ENCODE assay signal across 8 cellular contexts in genomic region chr16:67241008-67241900, GRCh38. TPM values are rescaled to one million over a fixed set of nuclear protein-coding genes. Genes with fewer than 3 reads are reported as not detected.
DNase-seq lines count a peak whose midpoint lies in the region; ATAC-seq, FAIRE-seq and TF ChIP-seq lines count a peak whose summit lies in the region.

No MANE protein-coding gene starts in this region.

- H4K5ac ChIP-seq in H1 (ENCODE audit: insufficient read length, low read depth, low read length), result no peak overlapping the region

- DNase-seq in CD1c-positive myeloid dendritic cell (ENCODE audit: extremely low spot score), result peak; percentile 36
- DNase-seq in PC-9, result peak; percentile 84 to 90
- no peak for DNase-seq in H1 (ENCODE audit: low read depth in 1 of 2, low spot score in 2 of 2)
- no peak for DNase-seq in mesenteric fat pad (ENCODE audit: low spot score)
- DNase-seq in activated effector memory CD4-positive, alpha-beta T cell treated with Interleukin-2 at 50 U/mL for 16 hours, result no peak

- H3K4me1 ChIP-seq in PC-9 (replicated peaks; ENCODE audit: insufficient read depth) (peaks cover 64% of the 10 kb centered on the region), H1 (replicated peaks in 1 of 4; ENCODE audit: control insufficient read depth in 3 of 4, insufficient read depth in 4 of 4, low read length in 3 of 4) (peaks cover 12 to 23% (median 14%) of the 10 kb centered on the region in 4 experiments), muscle layer of duodenum (ENCODE audit: control insufficient read depth in 1 of 2, insufficient read depth in 2 of 2, low read length in 2 of 2) (peaks cover 9 to 30% of the 10 kb centered on the region in 2 donors)

- H2BK120ac ChIP-seq in H1 (replicated peaks; ENCODE audit: low read depth, low read length), result no peak overlapping the region

- TF ChIP-seq CTCF in PC-9 (conservative IDR thresholded peaks at IDR 0.05), result no peak
- TF ChIP-seq CTCF in H1 (IDR thresholded peaks at IDR 0.05; ENCODE audit: control extremely low read depth in 1 of 3, insufficient read depth in 1 of 3, low read depth in 1 of 3, low read length in 3 of 3), result no peak

- H4K20me1 ChIP-seq in PC-9 (ENCODE audit: insufficient read depth) (no peaks in the 10 kb centered on the region), H1 (replicated peaks in 1 of 2; ENCODE audit: control insufficient read depth in 1 of 2, insufficient read depth in 2 of 2, low read length in 2 of 2) (peaks cover 0 to 6% of the 10 kb centered on the region in 2 experiments)

- peak overlapping the region; percentile 94 for H2AK5ac ChIP-seq in H1 (ENCODE audit: low read depth, low read length)

- no peak overlapping the region for H3K14ac ChIP-seq in H1 (ENCODE audit: insufficient read length)

- no peak for TF ChIP-seq RAD21 in H1 (IDR thresholded peaks at IDR 0.05 in 1 of 2, conservative IDR thresholded peaks at IDR 0.05 in 1 of 2; ENCODE audit: low read depth in 2 of 2, low read length in 2 of 2)

- H3K27me3 ChIP-seq in PC-9 (ENCODE audit: insufficient read depth, low read depth) (no peaks in the 10 kb centered on the region), H1 (replicated peaks in 1 of 4; ENCODE audit: control insufficient read depth in 3 of 4, extremely low read depth in 1 of 4, insufficient read depth in 3 of 4, low read length in 3 of 4) (no peaks in the 10 kb centered on the region), muscle layer of duodenum (ENCODE audit: low read depth, low read length) (no peaks in the 10 kb centered on the region)

- H3K9me2 ChIP-seq in PC-9 (ENCODE audit: insufficient read depth), result no peaks in the 10 kb centered on the region

- H3K9ac ChIP-seq in H1 (replicated peaks in 1 of 4; ENCODE audit: extremely low read depth in 1 of 4, low read depth in 3 of 4, low read length in 3 of 4), result peak overlapping the region in 3 of 4 experiments; percentile 14 to 46 (median 25); a peak in 3 of 7 replicates

- H3K9me3 ChIP-seq in PC-9 (ENCODE audit: insufficient read depth, low read depth) (no peaks in the 10 kb centered on the region), H1 (ENCODE audit: insufficient read depth in 2 of 2, low read depth in 1 of 2, low read length in 1 of 2) (no peaks in the 10 kb centered on the region), muscle layer of duodenum (ENCODE audit: control insufficient read depth in 1 of 2, low read length in 2 of 2) (no peaks in the 10 kb centered on the region)

- intact Hi-C loops in PC-9 (cut with micrococcal nuclease; ENCODE audit: unreplicated experiment), result loop anchor here (1.0 to 10.0 kb wide), 2 partner anchors 14 to 994 kb away; partner anchors contain the start of genes ESRP2 and TMEM208

- peaks cover 83% of the 10 kb centered on the region for H3F3A ChIP-seq in PC-9 (ENCODE audit: insufficient read depth, low read depth)

- no peak for ATAC-seq in HG02852 (IDR thresholded peaks at IDR 0.05; ENCODE audit: unreplicated experiment)
- ATAC-seq in GM19395 (IDR thresholded peaks at IDR 0.05; ENCODE audit: unreplicated experiment), result no peak

- H3K4ac ChIP-seq in H1 (replicated peaks; ENCODE audit: insufficient read length, low read depth, low read length), result no peak overlapping the region

- 76% methylated on average over 7 of the region's 10 CpGs; no CpG with 5 or more reads in 1 of the 2 experiments for WGBS in H1 (ENCODE audit: extremely low coverage in 1 of 2, insufficient coverage in 1 of 2, insufficient read length in 1 of 2, insufficient replicate concordance in 2 of 2, low coverage in 1 of 2, low lambda C conversion rate in 2 of 2, missing lambda C conversion rate in 1 of 2), 2 experiments

- no peak overlapping the region for H3K23ac ChIP-seq in H1 (ENCODE audit: insufficient read length)

- H3K4me3 ChIP-seq in PC-9 (peak overlapping the region; percentile 13; the same call in 1 of the 2 replicates), H1 (ENCODE audit: extremely low read depth in 1 of 4, insufficient read depth in 2 of 4, low read depth in 3 of 4, low read length in 4 of 4) (no peak overlapping the region), muscle layer of duodenum (ENCODE audit: low read depth in 1 of 2, low read length in 2 of 2) (no peak overlapping the region)

- no peak overlapping the region for H3K56ac ChIP-seq in H1 (replicated peaks; ENCODE audit: insufficient read length, low read depth, low read length)

- no peak for TF ChIP-seq POLR2A in H1 (IDR thresholded peaks at IDR 0.05; ENCODE audit: control extremely low read depth in 1 of 2, low read depth in 2 of 2, low read length in 2 of 2)

- H2BK12ac ChIP-seq in H1 (ENCODE audit: low read depth, low read length), result peak overlapping the region; percentile 94

- H3K36me3 ChIP-seq in PC-9 (ENCODE audit: low read depth) (peaks cover 7% of the 10 kb centered on the region; the same call in 1 of the 2 replicates), H1 (ENCODE audit: control insufficient read depth in 2 of 4, insufficient read depth in 4 of 4, low read length in 3 of 4) (peaks cover 5 to 12% (median 6%) of the 10 kb centered on the region in 4 experiments; a peak in 4 of 8 replicates), muscle layer of duodenum (ENCODE audit: control insufficient read depth in 1 of 2, insufficient read depth in 2 of 2, low read length in 2 of 2) (peaks cover 28 to 39% of the 10 kb centered on the region in 2 donors)

- H2BK5ac ChIP-seq in H1 (ENCODE audit: low read depth, low read length), result peak overlapping the region; percentile 41

- POLR2A ChIA-PET in PC-9 (lab: Charles Lee; ENCODE audit: unreplicated experiment) (interaction anchor here (0.6 to 0.8 kb wide), 5 partner anchors 28 to 321 kb away, joined by 3 to 12 read pairs (median 4); partner anchors contain the start of genes CTCF, FBXL8 and TRADD), H1 (lab: Charles Lee; ENCODE audit: partially characterized antibody) (interaction anchor here (1.0 to 1.7 kb wide), 3 partner anchors 9 to 13 kb away, joined by 3 to 5 read pairs (median 3); no protein-coding TSS in a partner anchor)

- peaks cover 57% of the 10 kb centered on the region for H3K79me2 ChIP-seq in PC-9 (ENCODE audit: low read depth)
- H3K79me2 ChIP-seq in H1 (ENCODE audit: control insufficient read depth in 1 of 2, insufficient read depth in 2 of 2, low read length in 2 of 2), result peaks cover 0 to 21% of the 10 kb centered on the region in 2 experiments; a peak in 2 of 4 replicates

- peaks cover under 1% of the 10 kb centered on the region; the same call in 1 of the 2 replicates for H3K23me2 ChIP-seq in H1 (ENCODE audit: low read depth, low read length)

- CTCF ChIA-PET in PC-9 (lab: Charles Lee), result interaction anchor here (0.6 to 1.2 kb wide), 2 partner anchors 97 to 188 kb away, joined by 3 to 4 read pairs; no protein-coding TSS in a partner anchor
- CTCF ChIA-PET in H1 (lab: Charles Lee; ENCODE audit: partially characterized antibody), result interaction anchor here (1.0 to 1.6 kb wide), 3 partner anchors 37 to 145 kb away, joined by 3 to 6 read pairs (median 4); no protein-coding TSS in a partner anchor

- H2BK15ac ChIP-seq in H1 (ENCODE audit: low read length), result 0 out of 2 replicates have a peak overlapping the region, but pooled peaks have one; percentile 61

- H2AFZ ChIP-seq in PC-9 (no peak overlapping the region), H1 (ENCODE audit: low read length) (no peak overlapping the region)

- BruUV-seq in PC-9 (replicated peaks; lab: Mats Ljungman, UMichigan), result no TSS peak

- no peak for FAIRE-seq in H1 (lab: Jason Lieb, UNC)

- H4K91ac ChIP-seq in H1 (replicated peaks; ENCODE audit: insufficient read length, low read length), result peak overlapping the region; percentile 39

- peak overlapping the region; percentile 84 for H3K27ac ChIP-seq in PC-9
- H3K27ac ChIP-seq in H1 (ENCODE audit: low read depth, low read length), result peak overlapping the region; percentile 46; the same call in 1 of the 2 replicates
- H3K27ac ChIP-seq in muscle layer of duodenum (ENCODE audit: low read length), result peak overlapping the region; percentile 40

- H3K79me1 ChIP-seq in H1 (ENCODE audit: low read depth, low read length), result peaks cover 18% of the 10 kb centered on the region

- peak overlapping the region; percentile 78 for H3K18ac ChIP-seq in H1 (ENCODE audit: extremely low read depth, low read length)

- no peak for TF ChIP-seq EP300 in H1 (IDR thresholded peaks at IDR 0.05; ENCODE audit: borderline replicate concordance in 1 of 2, low read depth in 2 of 2, low read length in 2 of 2)

- no peak overlapping the region for H4K8ac ChIP-seq in H1 (ENCODE audit: extremely low read depth, insufficient read depth, low read length)

- peak overlapping the region; percentile 65 for H3K4me2 ChIP-seq in PC-9
- H3K4me2 ChIP-seq in H1 (ENCODE audit: insufficient read depth in 1 of 2, low read depth in 2 of 2, low read length in 2 of 2), result peak overlapping the region in 1 of 2 experiments; percentile 44

- 0 out of 2 replicates have a peak overlapping the region, but pooled peaks have one; percentile 48 for H2BK20ac ChIP-seq in H1 (ENCODE audit: low read length)

RNA-seq across cellular contexts. Expression of gene FHOD1, which starts 6.0 kb away (rescaled TPM):
- 58.2 and 60.0 TPM in 2 replicates for total RNA-seq in PC-9 (2021)
- total RNA-seq in H1 (2021; fragmentation: NEBNext Ultra II Directional; extraction: Animal tissue kit (Norgen Biotek cat#: 25700)), result 55.4 and 60.7 TPM in 2 replicates
- 31.3 and 49.1 TPM in 2 replicates for polyA plus RNA-seq in H1 (2011; rRNA removed)
- polyA plus RNA-seq in H1 (2011; cell fraction: cytosol; rRNA removed), result 37.0 TPM
- 265 TPM for polyA plus RNA-seq in H1 (2011; cell fraction: nucleus; rRNA removed)
- polyA plus RNA-seq in H1 (2012, experiment 1 of 2), result 61.4 to 64.9 TPM (median 62.6 TPM) in 4 replicates
- polyA plus RNA-seq in H1 (2012, experiment 2 of 2), result 45.5 TPM
- 52.4 TPM for polyA plus RNA-seq in H1 (2013, experiment 1 of 2)
- polyA plus RNA-seq in H1 (2013, experiment 2 of 2), result 54.1 TPM
- polyA minus RNA-seq in H1 (2011; rRNA and poly(A)+ RNA removed), result 16.5 and 38.8 TPM in 2 replicates
- polyA minus RNA-seq in H1 (2011; cell fraction: cytosol; rRNA and poly(A)+ RNA removed), result 17.6 TPM
- 47.7 TPM for polyA minus RNA-seq in H1 (2011; cell fraction: nucleus; rRNA and poly(A)+ RNA removed)
- 36.6 TPM for total RNA-seq in mesenteric fat pad

RNA-seq across cellular contexts. Expression of gene SLC9A5, which starts 7.5 kb away (rescaled TPM):
- total RNA-seq in PC-9 (2021) (5.2 and 6.9 TPM in 2 replicates), mesenteric fat pad (0.55 TPM)
- total RNA-seq in H1 (2021; fragmentation: NEBNext Ultra II Directional; extraction: Animal tissue kit (Norgen Biotek cat#: 25700)), result 7.9 and 8.5 TPM in 2 replicates
- polyA plus RNA-seq in H1 (2011; rRNA removed), result 8.6 and 11.6 TPM in 2 replicates
- 11.7 TPM for polyA plus RNA-seq in H1 (2011; cell fraction: cytosol; rRNA removed)
- 63.5 TPM for polyA plus RNA-seq in H1 (2011; cell fraction: nucleus; rRNA removed)
- polyA plus RNA-seq in H1 (2012, experiment 1 of 2), result 7.6 to 12.3 TPM (median 10.6 TPM) in 4 replicates
- 4.7 TPM for polyA plus RNA-seq in H1 (2012, experiment 2 of 2)
- polyA plus RNA-seq in H1 (2013, experiment 1 of 2), result 5.2 TPM
- polyA plus RNA-seq in H1 (2013, experiment 2 of 2), result 5.2 TPM
- polyA minus RNA-seq in H1 (2011; rRNA and poly(A)+ RNA removed), result 6.3 and 6.7 TPM in 2 replicates
- 3.6 TPM for polyA minus RNA-seq in H1 (2011; cell fraction: cytosol; rRNA and poly(A)+ RNA removed)
- 12.6 TPM for polyA minus RNA-seq in H1 (2011; cell fraction: nucleus; rRNA and poly(A)+ RNA removed)

RNA-seq across cellular contexts. Expression of gene TMEM208, which starts 14.3 kb away (rescaled TPM):
- total RNA-seq in PC-9 (2021) (39.5 and 42.0 TPM in 2 replicates), mesenteric fat pad (36.5 TPM)
- total RNA-seq in H1 (2021; fragmentation: NEBNext Ultra II Directional; extraction: Animal tissue kit (Norgen Biotek cat#: 25700)), result 37.7 and 37.9 TPM in 2 replicates
- 93.9 and 100.0 TPM in 2 replicates for polyA plus RNA-seq in H1 (2011; rRNA removed)
- polyA plus RNA-seq in H1 (2011; cell fraction: cytosol; rRNA removed), result 76.6 TPM
- 66.5 TPM for polyA plus RNA-seq in H1 (2011; cell fraction: nucleus; rRNA removed)
- 42.9 to 57.2 TPM (median 49.6 TPM) in 4 replicates for polyA plus RNA-seq in H1 (2012, experiment 1 of 2)
- 71.1 TPM for polyA plus RNA-seq in H1 (2012, experiment 2 of 2)
- 48.0 TPM for polyA plus RNA-seq in H1 (2013, experiment 1 of 2)
- polyA plus RNA-seq in H1 (2013, experiment 2 of 2), result 59.4 TPM
- 43.1 and 48.2 TPM in 2 replicates for polyA minus RNA-seq in H1 (2011; rRNA and poly(A)+ RNA removed)
- polyA minus RNA-seq in H1 (2011; cell fraction: cytosol; rRNA and poly(A)+ RNA removed), result 20.2 TPM
- 38.5 TPM for polyA minus RNA-seq in H1 (2011; cell fraction: nucleus; rRNA and poly(A)+ RNA removed)

RNA-seq across cellular contexts. Expression of gene PLEKHG4, which starts 38.1 kb away (rescaled TPM):
- total RNA-seq in PC-9 (2021) (14.0 and 17.3 TPM in 2 replicates), mesenteric fat pad (4.0 TPM)
- total RNA-seq in H1 (2021; fragmentation: NEBNext Ultra II Directional; extraction: Animal tissue kit (Norgen Biotek cat#: 25700)), result 7.4 and 7.7 TPM in 2 replicates
- polyA plus RNA-seq in H1 (2011; rRNA removed), result 11.1 and 19.8 TPM in 2 replicates
- polyA plus RNA-seq in H1 (2011; cell fraction: cytosol; rRNA removed), result 11.0 TPM
- 51.8 TPM for polyA plus RNA-seq in H1 (2011; cell fraction: nucleus; rRNA removed)
- polyA plus RNA-seq in H1 (2012, experiment 1 of 2), result 5.7 to 10.4 TPM (median 7.0 TPM) in 4 replicates
- 6.4 TPM for polyA plus RNA-seq in H1 (2012, experiment 2 of 2)
- polyA plus RNA-seq in H1 (2013, experiment 1 of 2), result 6.1 TPM
- polyA plus RNA-seq in H1 (2013, experiment 2 of 2), result 4.0 TPM
- polyA minus RNA-seq in H1 (2011; rRNA and poly(A)+ RNA removed), result 6.4 and 9.0 TPM in 2 replicates
- 17.0 TPM for polyA minus RNA-seq in H1 (2011; cell fraction: cytosol; rRNA and poly(A)+ RNA removed)
- polyA minus RNA-seq in H1 (2011; cell fraction: nucleus; rRNA and poly(A)+ RNA removed), result 8.1 TPM

RNA-seq across cellular contexts. Expression of gene ELMO3, which starts 42.3 kb away (rescaled TPM):
- total RNA-seq in PC-9 (2021) (32.4 and 51.1 TPM in 2 replicates), mesenteric fat pad (1.2 TPM)
- total RNA-seq in H1 (2021; fragmentation: NEBNext Ultra II Directional; extraction: Animal tissue kit (Norgen Biotek cat#: 25700)), result 9.2 and 9.6 TPM in 2 replicates
- polyA plus RNA-seq in H1 (2011; rRNA removed), result 10.9 and 14.4 TPM in 2 replicates
- polyA plus RNA-seq in H1 (2011; cell fraction: cytosol; rRNA removed), result 15.4 TPM
- 40.6 TPM for polyA plus RNA-seq in H1 (2011; cell fraction: nucleus; rRNA removed)
- polyA plus RNA-seq in H1 (2012, experiment 1 of 2), result 6.7 to 11.8 TPM (median 10.8 TPM) in 4 replicates
- 9.1 TPM for polyA plus RNA-seq in H1 (2012, experiment 2 of 2)
- 5.2 TPM for polyA plus RNA-seq in H1 (2013, experiment 1 of 2)
- polyA plus RNA-seq in H1 (2013, experiment 2 of 2), result 5.0 TPM
- polyA minus RNA-seq in H1 (2011; rRNA and poly(A)+ RNA removed), result 4.5 and 7.0 TPM in 2 replicates
- 5.1 TPM for polyA minus RNA-seq in H1 (2011; cell fraction: cytosol; rRNA and poly(A)+ RNA removed)
- polyA minus RNA-seq in H1 (2011; cell fraction: nucleus; rRNA and poly(A)+ RNA removed), result 6.0 TPM

Comparison
In these comparisons a context has a peak if more than half of its experiments do, and no peak if none do; other contexts are left out.
1. DNase-seq: peak in CD1c-positive myeloid dendritic cell (single experiment) and PC-9 (2 of 2); none in H1 (0 of 2), mesenteric fat pad (single experiment) and activated effector memory CD4-positive, alpha-beta T cell treated with Interleukin-2 at 50 U/mL for 16 hours (single experiment).
2. Peak in every context shown above with its lines, with median percentiles within 50 percentile points of each other: H3K27ac ChIP-seq.